Comparison of ENCODE assay signal across 11 cellular contexts in the genomic region with DNA sequence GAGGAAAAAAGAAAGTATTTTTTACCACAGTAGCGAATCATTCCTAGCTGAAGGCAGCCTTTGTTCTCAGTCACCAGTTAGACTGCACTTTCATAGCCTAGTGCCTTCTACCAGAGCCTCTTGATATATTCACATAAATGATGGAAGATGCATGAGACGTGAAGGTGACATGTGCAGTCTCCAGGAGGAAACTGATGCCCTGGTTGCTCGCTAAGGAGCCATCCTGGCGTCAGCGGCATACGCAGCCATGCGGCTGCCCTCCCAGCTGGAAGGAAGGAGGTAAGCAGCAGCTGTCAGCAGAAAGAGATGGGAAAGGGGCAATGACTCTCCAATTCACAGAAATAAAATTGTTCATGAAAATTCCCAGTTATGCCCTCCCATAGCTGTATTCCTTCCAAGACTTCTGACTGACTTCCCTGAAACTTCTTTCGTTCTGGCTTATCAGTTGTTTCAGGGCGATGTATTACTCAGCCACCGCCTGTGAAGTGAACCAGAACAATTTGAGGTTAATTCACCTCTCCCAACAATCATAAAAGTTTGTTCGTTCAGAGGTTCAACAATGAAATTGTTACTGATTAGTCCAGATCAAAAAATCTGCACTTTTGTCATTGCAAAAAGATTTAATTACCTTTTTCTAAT.
DNase-seq lines count a peak whose midpoint lies in the region; ATAC-seq and TF ChIP-seq lines count a peak whose summit lies in the region.
"Had no signal": no experiment of that assay in that cellular context is flagged by ENCODE, and none has a peak within 500 bp of the region (broad histone marks: within the 10 kb centered on the region; RNA-seq: fewer than 3 reads in every experiment).

No MANE protein-coding gene starts in this region.

- H2BK120ac ChIP-seq in neuronal stem cell (ENCODE audit: low read depth, low read length), result no peak overlapping the region

- intact Hi-C loops in esophagus squamous epithelium (cut with DNase I), result no loop called here

- H2BK12ac ChIP-seq in neuronal stem cell (ENCODE audit: low read length), result no peak overlapping the region

- H3K27me3 ChIP-seq in esophagus squamous epithelium (no peaks in the 10 kb centered on the region), neuronal stem cell (ENCODE audit: control insufficient read depth in 3 of 3, insufficient read depth in 3 of 3, low read depth in 1 of 3, low read length in 3 of 3) (no peaks in the 10 kb centered on the region), MM.1S (replicated peaks; ENCODE audit: insufficient read depth, low read length) (no peaks in the 10 kb centered on the region)

- H3K9ac ChIP-seq in neuronal stem cell (ENCODE audit: low read depth, low read length, poor library complexity), result peak overlapping the region; percentile 14
- H3K9ac ChIP-seq in MM.1S (ENCODE audit: low read length), result no peak overlapping the region

- no peaks in the 10 kb centered on the region for H3K36me3 ChIP-seq in esophagus squamous epithelium
- H3K36me3 ChIP-seq in neuronal stem cell (replicated peaks in 1 of 2; ENCODE audit: control insufficient read depth in 2 of 2, insufficient read depth in 2 of 2, low read length in 2 of 2), result no peaks in the 10 kb centered on the region
- no peaks in the 10 kb centered on the region for H3K36me3 ChIP-seq in MM.1S (replicated peaks; ENCODE audit: insufficient read depth, low read length)

- H2BK5ac ChIP-seq in neuronal stem cell (ENCODE audit: low read length), result no peak overlapping the region

- no peak for TF ChIP-seq POLR2A in esophagus squamous epithelium (IDR thresholded peaks at IDR 0.05)

- H4K8ac ChIP-seq in neuronal stem cell (ENCODE audit: low read depth, low read length), result no peak overlapping the region

- 50 to 51% methylated on average over 11 of the region's 11 CpGs for WGBS in esophagus squamous epithelium, 2 donors
- WGBS in neuronal stem cell (ENCODE audit: extremely low coverage in 2 of 2, insufficient read length in 2 of 2, insufficient replicate concordance in 1 of 2), 2 donors, result no CpG with 5 or more reads among the region's 11 CpGs

- H3K79me2 ChIP-seq in MM.1S (ENCODE audit: low read length), result no peaks in the 10 kb centered on the region

- peak; percentile 15 for DNase-seq in ACHN
- peak; percentile 78 for DNase-seq in RPMI7951 (ENCODE audit: low read depth)
- DNase-seq in esophagus squamous epithelium (lab: John Stamatoyannopoulos, UW), result no peak
- no peak for DNase-seq in neuronal stem cell (ENCODE audit: low spot score)
- no peak for DNase-seq in AML-193 (lab: John Stamatoyannopoulos, UW)
- no peak for DNase-seq in GM20000 (ENCODE audit: low spot score)
- no peak for DNase-seq in MM.1S
- DNase-seq: activated CD4-positive, alpha-beta T cell treated with anti-CD3 and anti-CD28 coated beads for 48 hours; amygdala; NK-92 treated with Interleukin-12 subunit alpha and Interleukin-12 subunit beta, amount 100 ng/mL, for 24 hours had no signal

- no peak overlapping the region for H3K14ac ChIP-seq in neuronal stem cell (ENCODE audit: low read length)

- H4K20me1 ChIP-seq in MM.1S (ENCODE audit: insufficient read depth, low read length), result no peaks in the 10 kb centered on the region

- H2AK5ac ChIP-seq in neuronal stem cell (ENCODE audit: low read depth, low read length), result no peak overlapping the region

- no peak for ATAC-seq in GM21786 (IDR thresholded peaks at IDR 0.05; ENCODE audit: unreplicated experiment)

- H3K4ac ChIP-seq in neuronal stem cell (ENCODE audit: low read length), result no peak overlapping the region

- H3K79me1 ChIP-seq in neuronal stem cell (ENCODE audit: low read depth, low read length), result no peaks in the 10 kb centered on the region

- H2AFZ ChIP-seq in neuronal stem cell (ENCODE audit: low read length), result peak overlapping the region; percentile 58
- no peak overlapping the region for H2AFZ ChIP-seq in MM.1S (ENCODE audit: low read length)

- H4K91ac ChIP-seq in neuronal stem cell (ENCODE audit: low read depth, low read length, poor library complexity), result no peak overlapping the region

- H3F3A ChIP-seq in MM.1S (ENCODE audit: insufficient read depth, low read length), result no peaks in the 10 kb centered on the region

- no peaks in the 10 kb centered on the region for H3K9me3 ChIP-seq in esophagus squamous epithelium
- no peaks in the 10 kb centered on the region for H3K9me3 ChIP-seq in neuronal stem cell (replicated peaks in 1 of 2; ENCODE audit: control insufficient read depth in 2 of 2, insufficient read depth in 1 of 2, low read depth in 1 of 2, low read length in 2 of 2)
- no peaks in the 10 kb centered on the region for H3K9me3 ChIP-seq in MM.1S (replicated peaks; ENCODE audit: insufficient read depth, low read length)

- H3K9me2 ChIP-seq in MM.1S (replicated peaks; ENCODE audit: insufficient read depth, low read length), result no peaks in the 10 kb centered on the region

- H3K27ac ChIP-seq in esophagus squamous epithelium, result peak overlapping the region in 3 of 4 donors; percentile 23 to 61 (median 33)
- H3K27ac ChIP-seq in neuronal stem cell (replicated peaks; ENCODE audit: low read length), result no peak overlapping the region
- H3K27ac ChIP-seq in MM.1S (ENCODE audit: low read length), result no peak overlapping the region

- peaks cover 0 to 29% (median 0%) of the 10 kb centered on the region in 3 donors for H3K4me1 ChIP-seq in esophagus squamous epithelium
- H3K4me1 ChIP-seq in neuronal stem cell (ENCODE audit: control insufficient read depth in 2 of 2, insufficient read depth in 1 of 2, low read depth in 1 of 2, low read length in 2 of 2), result peaks cover 12 to 25% of the 10 kb centered on the region in 2 donors
- H3K4me1 ChIP-seq in MM.1S (ENCODE audit: low read length), result no peaks in the 10 kb centered on the region

- no peak overlapping the region for H2BK15ac ChIP-seq in neuronal stem cell (ENCODE audit: low read length)

- TF ChIP-seq CTCF in esophagus squamous epithelium (IDR thresholded peaks at IDR 0.05) (no peak), GM20000 (IDR thresholded peaks at IDR 0.05; ENCODE audit: extremely low read depth, missing control alignments) (no peak), MM.1S (IDR thresholded peaks at IDR 0.05; ENCODE audit: low read length) (no peak)

- peak overlapping the region; percentile 74 for H3K18ac ChIP-seq in neuronal stem cell (ENCODE audit: low read length)

- H3K23ac ChIP-seq in neuronal stem cell (ENCODE audit: low read depth, low read length, poor library complexity), result no peak overlapping the region

- H3K4me2 ChIP-seq in neuronal stem cell (ENCODE audit: insufficient read depth, low read length, poor library complexity, severe bottlenecking) (no peak overlapping the region), MM.1S (ENCODE audit: low read depth, low read length) (no peak overlapping the region)

- H3K4me3 ChIP-seq in esophagus squamous epithelium (peak overlapping the region in 2 of 4 donors; percentile 4 to 7), neuronal stem cell (ENCODE audit: low read length in 2 of 2) (no peak overlapping the region), MM.1S (ENCODE audit: low read length) (no peak overlapping the region)

- in situ Hi-C loops in ACHN (cut with HindIII; ENCODE audit: low pct_ligation_motif_present, low pct_unique_long_range_greater_than_20kb, low sequenced_read_pairs), result no loop called here

Comparison
In these comparisons a context has a peak if more than half of its experiments do, and no peak if none do; other contexts are left out.
1. DNase-seq: peak in ACHN (single experiment) and RPMI7951 (single experiment); none in esophagus squamous epithelium (single experiment), neuronal stem cell (single experiment), AML-193 (0 of 2), GM20000 (single experiment) and MM.1S (single experiment).
2. H3K27ac ChIP-seq: peak in esophagus squamous epithelium (3 of 4); none in neuronal stem cell (single experiment) and MM.1S (single experiment).